In the genomic region with DNA sequence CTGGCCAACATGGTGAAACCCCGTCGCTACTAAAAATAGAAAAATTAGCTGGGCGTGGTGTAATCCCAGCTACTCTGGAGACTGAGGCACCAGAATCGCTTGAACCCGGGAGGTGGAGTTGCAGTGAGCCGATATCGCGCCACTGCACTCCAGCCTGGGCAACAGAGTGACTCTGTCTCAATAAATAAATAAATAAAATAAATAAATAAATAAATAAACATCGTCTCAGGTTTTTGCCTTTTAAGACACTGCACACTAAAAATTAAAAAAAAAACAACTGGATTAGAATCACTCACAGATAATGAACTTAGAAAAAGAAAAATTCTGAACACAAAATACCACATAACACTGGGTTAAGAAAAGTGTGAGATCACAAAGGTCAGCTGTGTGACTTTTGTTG, we compare ENCODE assay signal across 12 cellular contexts. TPM values are rescaled to one million over a fixed set of nuclear protein-coding genes. Genes with fewer than 3 reads are reported as not detected.
DNase-seq lines count a peak whose midpoint lies in the region; ATAC-seq and TF ChIP-seq lines count a peak whose summit lies in the region.
"Had no signal": no experiment of that assay in that cellular context is flagged by ENCODE, and none has a peak within 500 bp of the region (broad histone marks: within the 10 kb centered on the region; RNA-seq: fewer than 3 reads in every experiment).

No MANE protein-coding gene starts in this region.

- no peak overlapping the region for H3K27ac ChIP-seq in CD8-positive, alpha-beta memory T cell (ENCODE audit: low read depth, low read length)
- no peak overlapping the region for H3K27ac ChIP-seq in IMR-90 (ENCODE audit: insufficient read depth, low read length)
- H3K27ac ChIP-seq in WERI-Rb-1 = no peak overlapping the region

- no peak overlapping the region for H3K23ac ChIP-seq in IMR-90 (ENCODE audit: low read depth, low read length)

- dilution Hi-C loops in IMR-90 (cut with HindIII; ENCODE audit: low sequenced_read_pairs, unreplicated experiment) = no loop called here

- H3K79me1 ChIP-seq in IMR-90 (ENCODE audit: low read depth in 1 of 2, low read length in 2 of 2) = peaks cover 13 to 42% of the 10 kb centered on the region in 2 experiments; a peak in 3 of 4 replicates

- no peak overlapping the region for H2AK9ac ChIP-seq in IMR-90 (replicated peaks; ENCODE audit: low read depth, low read length, poor library complexity)

- H3K4me3 ChIP-seq in CD8-positive, alpha-beta memory T cell (ENCODE audit: low read length) = no peak overlapping the region
- H3K4me3 ChIP-seq in IMR-90 (ENCODE audit: insufficient read depth, low read depth, low read length) (no peak overlapping the region), WERI-Rb-1 (ENCODE audit: low read depth, low read length) (no peak overlapping the region)

- H4K20me1 ChIP-seq in IMR-90 (ENCODE audit: insufficient read depth, low read length) = peaks cover 13% of the 10 kb centered on the region

- no peak overlapping the region for H2BK15ac ChIP-seq in IMR-90 (ENCODE audit: low read depth, low read length)

- no peak overlapping the region for H4K8ac ChIP-seq in IMR-90 (ENCODE audit: low read depth in 2 of 2, low read length in 2 of 2)

- BruUV-seq in IMR-90 (replicated peaks; lab: Mats Ljungman, UMichigan) = no TSS peak

- H3K27ac Mint-ChIP-seq in CD8-positive, alpha-beta memory T cell = peak overlapping the region in 7 of 8 donors; percentile 43 to 99 (median 98)
- peak overlapping the region; percentile 25 for H3K27ac Mint-ChIP-seq in activated naive CD8-positive, alpha-beta T cell treated with anti-CD3 and anti-CD28 coated beads for 36 hours
- no peak overlapping the region for H3K27ac Mint-ChIP-seq in nephron progenitor cell

- H3K9ac ChIP-seq in IMR-90 (ENCODE audit: low read depth, low read length) = no peak overlapping the region

- no CpG with 5 or more reads among the region's 9 CpGs for WGBS in IMR-90 (ENCODE audit: extremely low coverage in 2 of 2, insufficient read length in 1 of 2), 2 experiments

- DNase-seq in CD8-positive, alpha-beta memory T cell = no peak
- no peak for DNase-seq in IMR-90
- DNase-seq in activated naive CD8-positive, alpha-beta T cell treated with anti-CD3 and anti-CD28 coated beads for 36 hours = no peak
- DNase-seq in nephron progenitor cell = no peak
- no peak for DNase-seq in activated effector memory CD4-positive, alpha-beta T cell treated with anti-CD3 and anti-CD28 coated beads, Interleukin-2, amount 50 U/mL, for 16 hours
- DNase-seq in WERI-Rb-1 = no peak
- DNase-seq: activated CD4-positive, CD25-positive, alpha-beta regulatory T cell treated with anti-CD3 and anti-CD28 coated beads, Interleukin-2, amount 50 U/mL, for 72 hours; effector CD4-positive, alpha-beta T cell; heart right ventricle; SHP77 had no signal

- H3K9me3 ChIP-seq in CD8-positive, alpha-beta memory T cell (ENCODE audit: low read length) = no peaks in the 10 kb centered on the region
- no peaks in the 10 kb centered on the region for H3K9me3 ChIP-seq in IMR-90 (ENCODE audit: control insufficient read depth, insufficient read depth, low read length)
- no peaks in the 10 kb centered on the region for H3K9me3 ChIP-seq in WERI-Rb-1 (ENCODE audit: severe bottlenecking)
- H3K9me3 ChIP-seq: heart right ventricle had no signal

- H3K36me3 ChIP-seq in CD8-positive, alpha-beta memory T cell (ENCODE audit: insufficient read depth, low read length) = no peaks in the 10 kb centered on the region
- H3K36me3 ChIP-seq in IMR-90 (ENCODE audit: control insufficient read depth, insufficient read depth, low read length) = peaks cover 3% of the 10 kb centered on the region
- H3K36me3 ChIP-seq in WERI-Rb-1 = peaks cover 25% of the 10 kb centered on the region

- POLR2A ChIA-PET in CD8-positive, alpha-beta memory T cell (lab: Charles Lee) = interaction anchor here (0.7 to 3.9 kb wide), 2 partner anchors 11 to 12 kb away, joined by 4 to 45 read pairs; partner anchors contain the start of gene RPL24
- POLR2A ChIA-PET in IMR-90 (lab: Charles Lee; ENCODE audit: unreplicated experiment) = no interaction called here

- H3K4me2 ChIP-seq in IMR-90 (ENCODE audit: low read depth, low read length) = peak overlapping the region; percentile 46; the same call in 1 of the 2 replicates

- TF ChIP-seq RAD21 in IMR-90 (IDR thresholded peaks at IDR 0.05; ENCODE audit: low read length) = no peak

- peak overlapping the region; percentile 82 to 98 (median 95) for H3K4me3 Mint-ChIP-seq in CD8-positive, alpha-beta memory T cell
- H3K4me3 Mint-ChIP-seq in activated naive CD8-positive, alpha-beta T cell treated with anti-CD3 and anti-CD28 coated beads for 36 hours = peak overlapping the region; percentile 90
- H3K4me3 Mint-ChIP-seq in nephron progenitor cell = peak overlapping the region; percentile 95

- no peak overlapping the region for H3K56ac ChIP-seq in IMR-90 (ENCODE audit: extremely low read depth, insufficient read depth, low read length)

- TF ChIP-seq CTCF in IMR-90 (conservative IDR thresholded peaks at IDR 0.05; ENCODE audit: low read depth, low read length) = no peak
- no peak for TF ChIP-seq CTCF in nephron progenitor cell (IDR thresholded peaks at IDR 0.05)
- no peak for TF ChIP-seq CTCF in WERI-Rb-1 (IDR thresholded peaks at IDR 0.05; ENCODE audit: low read depth, low read length)

- intact Hi-C loops in IMR-90 (cut with micrococcal nuclease) = loop anchor here (10.0 kb wide), 1 partner anchor 1600 kb away; no protein-coding TSS in a partner anchor

- 0 out of 2 replicates have a peak, but pooled peaks cover 2% of the 10 kb centered on the region for H3K9me1 ChIP-seq in IMR-90 (ENCODE audit: insufficient read depth, low read length)

- no peak overlapping the region for H2AFZ ChIP-seq in IMR-90 (replicated peaks; ENCODE audit: low read length, poor library complexity)

- no peak overlapping the region for H4K91ac ChIP-seq in IMR-90 (ENCODE audit: insufficient read depth, low read depth, low read length)

- no peak overlapping the region for H3K18ac ChIP-seq in IMR-90 (ENCODE audit: low read depth, low read length)

- no peak overlapping the region for H2AK5ac ChIP-seq in IMR-90 (ENCODE audit: low read depth, low read length)

- CTCF ChIA-PET in CD8-positive, alpha-beta memory T cell (lab: Charles Lee) = interaction anchor here (3.2 to 6.2 kb wide), 2 partner anchors 12 to 100 kb away, joined by 23 to 45 read pairs; partner anchors contain the start of genes PCNP and RPL24
- CTCF ChIA-PET in IMR-90 (lab: Yijun Ruan, JAX) = no interaction called here

- no peak overlapping the region for H3K14ac ChIP-seq in IMR-90 (replicated peaks; ENCODE audit: low read depth, low read length)

- peaks cover 26% of the 10 kb centered on the region for H3K4me1 ChIP-seq in CD8-positive, alpha-beta memory T cell (ENCODE audit: insufficient read depth, low read length)
- peaks cover 4% of the 10 kb centered on the region for H3K4me1 ChIP-seq in IMR-90 (ENCODE audit: control insufficient read depth, insufficient read depth, low read length)

- H3K4me1 Mint-ChIP-seq in CD8-positive, alpha-beta memory T cell = peaks cover 47 to 60% (median 58%) of the 10 kb centered on the region in 3 donors
- peaks cover 46% of the 10 kb centered on the region for H3K4me1 Mint-ChIP-seq in activated naive CD8-positive, alpha-beta T cell treated with anti-CD3 and anti-CD28 coated beads for 36 hours
- H3K4me1 Mint-ChIP-seq in nephron progenitor cell = peaks cover 29% of the 10 kb centered on the region

- H3K27me3 ChIP-seq in CD8-positive, alpha-beta memory T cell (ENCODE audit: insufficient read depth, low read length, poor library complexity, severe bottlenecking) = no peaks in the 10 kb centered on the region
- no peaks in the 10 kb centered on the region for H3K27me3 ChIP-seq in IMR-90 (ENCODE audit: control insufficient read depth, insufficient read depth, low read length)
- H3K27me3 ChIP-seq in WERI-Rb-1 (ENCODE audit: insufficient read depth, low read depth, severe bottlenecking) = no peaks in the 10 kb centered on the region
- H3K27me3 ChIP-seq: heart right ventricle had no signal

- peaks cover 0 to 44% (median 12%) of the 10 kb centered on the region in 3 donors for H3K36me3 Mint-ChIP-seq in CD8-positive, alpha-beta memory T cell
- peaks cover 33% of the 10 kb centered on the region for H3K36me3 Mint-ChIP-seq in activated naive CD8-positive, alpha-beta T cell treated with anti-CD3 and anti-CD28 coated beads for 36 hours
- peaks cover 38% of the 10 kb centered on the region for H3K36me3 Mint-ChIP-seq in nephron progenitor cell (ENCODE audit: low read depth)

- H3K4ac ChIP-seq in IMR-90 (ENCODE audit: low read depth, low read length) = no peak overlapping the region

- no peak overlapping the region for H2BK20ac ChIP-seq in IMR-90 (ENCODE audit: low read depth, low read length)

- no peaks in the 10 kb centered on the region for H3K9me3 Mint-ChIP-seq in CD8-positive, alpha-beta memory T cell
- no peaks in the 10 kb centered on the region for H3K9me3 Mint-ChIP-seq in activated naive CD8-positive, alpha-beta T cell treated with anti-CD3 and anti-CD28 coated beads for 36 hours
- H3K9me3 Mint-ChIP-seq in nephron progenitor cell = no peaks in the 10 kb centered on the region

- no peak overlapping the region for H4K5ac ChIP-seq in IMR-90 (ENCODE audit: low read depth, low read length)

- no peak overlapping the region for H2BK5ac ChIP-seq in IMR-90 (ENCODE audit: low read depth, low read length, poor library complexity, severe bottlenecking)

- ATAC-seq in IMR-90 (ENCODE audit: low read depth) (no peak), HG03139 (IDR thresholded peaks at IDR 0.05; ENCODE audit: unreplicated experiment) (no peak)
- ATAC-seq: heart right ventricle, sciatic nerve had no signal

- H3K27me3 Mint-ChIP-seq in CD8-positive, alpha-beta memory T cell = peaks cover 0 to 3% of the 10 kb centered on the region in 2 donors
- H3K27me3 Mint-ChIP-seq in activated naive CD8-positive, alpha-beta T cell treated with anti-CD3 and anti-CD28 coated beads for 36 hours = no peaks in the 10 kb centered on the region
- H3K27me3 Mint-ChIP-seq in nephron progenitor cell (ENCODE audit: low read depth, poor library complexity) = no peaks in the 10 kb centered on the region

- in situ Hi-C loops in IMR-90 (cut with MboI; ENCODE audit: low sequenced_read_pairs) = no loop called here

- H2BK120ac ChIP-seq in IMR-90 (ENCODE audit: low read depth, low read length) = no peak overlapping the region

- TF ChIP-seq POLR2A in IMR-90 (IDR thresholded peaks at IDR 0.05; ENCODE audit: low read depth, low read length) = no peak

RNA-seq across cellular contexts. Expression of gene ZBTB11, which starts 2.4 kb away (rescaled TPM):
- 10 to 100 TPM; 28.9 to 29.7 TPM for total RNA-seq in CD8-positive, alpha-beta memory T cell
- 14.5 TPM for polyA plus RNA-seq in CD8-positive, alpha-beta memory T cell
- 17.2 and 25.8 TPM in 2 replicates for total RNA-seq in IMR-90 (2012; rRNA removed)
- 5.4 and 6.0 TPM in 2 replicates for polyA plus RNA-seq in IMR-90 (2012; rRNA removed)
- polyA plus RNA-seq in IMR-90 (2012; cell fraction: cytosol; rRNA removed) = 0.64 and 1.5 TPM in 2 replicates
- 5.1 and 15.1 TPM in 2 replicates for polyA plus RNA-seq in IMR-90 (2012; cell fraction: nucleus; rRNA removed; ENCODE audit: low replicate concordance)
- total RNA-seq in activated naive CD8-positive, alpha-beta T cell treated with anti-CD3 and anti-CD28 coated beads for 36 hours = 10 to 100 TPM; 23.8 to 24.3 TPM

RNA-seq across cellular contexts. Expression of gene RPL24, which starts 12.0 kb away (rescaled TPM):
- total RNA-seq in CD8-positive, alpha-beta memory T cell = 1,000 to 10,000 TPM; 1,569 to 1,633 TPM
- 973 TPM for polyA plus RNA-seq in CD8-positive, alpha-beta memory T cell
- total RNA-seq in IMR-90 (2012; rRNA removed) = 953 and 1,539 TPM in 2 replicates
- 764 and 1,054 TPM in 2 replicates for polyA plus RNA-seq in IMR-90 (2012; rRNA removed)
- polyA plus RNA-seq in IMR-90 (2012; cell fraction: cytosol; rRNA removed) = 595 and 1,053 TPM in 2 replicates
- 152 and 641 TPM in 2 replicates for polyA plus RNA-seq in IMR-90 (2012; cell fraction: nucleus; rRNA removed; ENCODE audit: low replicate concordance)
- total RNA-seq in activated naive CD8-positive, alpha-beta T cell treated with anti-CD3 and anti-CD28 coated beads for 36 hours = 1,000 to 10,000 TPM; 1,777 TPM

RNA-seq across cellular contexts. Expression of gene CEP97, which starts 49.9 kb away (rescaled TPM):
- total RNA-seq in CD8-positive, alpha-beta memory T cell = 10 to 100 TPM; 16.6 to 17.3 TPM
- polyA plus RNA-seq in CD8-positive, alpha-beta memory T cell = 4.5 TPM
- total RNA-seq in IMR-90 (2012; rRNA removed) = 21.9 TPM in 2 replicates
- 1.2 and 2.0 TPM in 2 replicates for polyA plus RNA-seq in IMR-90 (2012; rRNA removed)
- 0.23 and 0.32 TPM in 2 replicates for polyA plus RNA-seq in IMR-90 (2012; cell fraction: cytosol; rRNA removed)
- 0.41 and 2.1 TPM in 2 replicates for polyA plus RNA-seq in IMR-90 (2012; cell fraction: nucleus; rRNA removed; ENCODE audit: low replicate concordance)
- 10 to 100 TPM; 16.1 to 17.1 TPM for total RNA-seq in activated naive CD8-positive, alpha-beta T cell treated with anti-CD3 and anti-CD28 coated beads for 36 hours
